Comparison of ENCODE assay signal across 15 cellular contexts in the genomic region with DNA sequence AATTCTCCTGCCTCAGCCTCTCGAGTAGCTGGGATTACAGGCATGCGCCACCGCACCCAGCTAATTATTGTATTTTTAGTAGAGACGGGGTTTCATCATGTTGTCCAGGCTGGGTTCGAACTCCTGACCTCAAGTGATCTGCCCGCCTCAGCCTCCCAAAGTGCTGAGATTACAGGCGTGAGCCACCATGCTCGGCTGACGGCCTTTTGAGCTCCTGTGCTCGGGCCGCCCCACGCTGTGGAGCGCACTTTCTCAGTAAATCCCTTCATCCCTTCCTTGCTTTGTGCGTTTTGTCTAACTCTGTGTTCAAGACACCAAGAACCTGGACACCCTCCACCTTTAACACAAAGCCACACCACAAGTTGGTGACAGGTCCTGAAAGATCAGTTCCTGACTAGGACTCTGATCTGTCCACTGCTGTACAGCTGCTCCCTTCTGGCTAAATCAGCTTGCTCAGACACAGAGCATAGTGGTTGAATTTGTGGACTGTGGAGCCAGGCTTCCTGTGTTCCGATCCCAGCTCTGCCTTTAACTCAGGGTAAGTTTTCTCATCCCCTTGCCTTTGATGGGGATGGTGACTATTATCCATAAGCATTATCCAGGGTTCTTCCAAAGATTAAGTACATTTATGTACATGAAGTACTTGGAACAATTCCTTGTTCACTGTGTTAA. TPM values are rescaled to one million over a fixed set of nuclear protein-coding genes. Genes with fewer than 3 reads are reported as not detected.
A peak's percentile ranks its signal among the peaks of the same experiment; 100 is the strongest.
DNase-seq lines count a peak whose midpoint lies in the region; ATAC-seq and TF ChIP-seq lines count a peak whose summit lies in the region.
"Had no signal": no experiment of that assay in that cellular context is flagged by ENCODE, and none has a peak within 500 bp of the region (broad histone marks: within the 10 kb centered on the region; RNA-seq: fewer than 3 reads in every experiment).

No MANE protein-coding gene starts in this region.

- no peak overlapping the region for H3K4me3 ChIP-seq in colonic mucosa
- H3K4me3 ChIP-seq: GM23338, pancreas had no signal

- no peaks in the 10 kb centered on the region for H3K27me3 ChIP-seq in colonic mucosa
- H3K27me3 ChIP-seq: brain microvascular endothelial cell, pancreas had no signal

- TF ChIP-seq CTCF in RWPE1 (conservative IDR thresholded peaks at IDR 0.05; ENCODE audit: low read depth) = no peak
- no peak for TF ChIP-seq CTCF in colonic mucosa (IDR thresholded peaks at IDR 0.05)

- H3K9me3 ChIP-seq in colonic mucosa = no peaks in the 10 kb centered on the region
- H3K9me3 ChIP-seq: pancreas had no signal

- peak overlapping the region; percentile 42 for H3K27ac ChIP-seq in RWPE1
- H3K27ac ChIP-seq in colonic mucosa = peak overlapping the region; percentile 18
- peak overlapping the region; percentile 98 for H3K27ac ChIP-seq in temporal lobe (ENCODE audit: low read depth, low read length)
- H3K27ac ChIP-seq: brain microvascular endothelial cell had no signal

- intact Hi-C loops in colonic mucosa (cut with DNase I) = no loop called here

- no peak for ATAC-seq in HG03432 (IDR thresholded peaks at IDR 0.05; ENCODE audit: unreplicated experiment)
- no peak for ATAC-seq in GM21360 (IDR thresholded peaks at IDR 0.05; ENCODE audit: unreplicated experiment)
- ATAC-seq: GM23338 had no signal

- CTCF ChIA-PET in RWPE1 (lab: Yijun Ruan, JAX) = no interaction called here

- no peak overlapping the region for H3K9ac ChIP-seq in colonic mucosa (ENCODE audit: low read depth in 2 of 2, low read length in 2 of 2)

- no peaks in the 10 kb centered on the region for H3K36me3 ChIP-seq in colonic mucosa
- H3K36me3 ChIP-seq: brain microvascular endothelial cell, pancreas had no signal

- H3K4me1 ChIP-seq in colonic mucosa = no peaks in the 10 kb centered on the region

- DNase-seq in RWPE1 (ENCODE audit: low spot score) (no peak), colonic mucosa (no peak), myocyte (ENCODE audit: low read depth) (peak; percentile 62), RPMI8226 (no peak)
- DNase-seq: brain microvascular endothelial cell; CD4-positive, CD25-positive, alpha-beta regulatory T cell; hippocampal formation; Karpas-422; NCI-H1694 treated with DMSO at 0.1 percent for 48 hours; NCI-H526; pancreas had no signal

- POLR2A ChIA-PET in RWPE1 (lab: Yijun Ruan, JAX; ENCODE audit: low non-redundant PET) = no interaction called here

RNA-seq across cellular contexts. Expression of a gene that starts 20.1 kb away (rescaled TPM):
- total RNA-seq in colonic mucosa (1 to 10 TPM; 2.5 to 3.4 TPM), myocyte (49.3 and 57.5 TPM in 2 replicates), temporal lobe (5.4 TPM)
- 81.8 TPM for polyA plus RNA-seq in myocyte (2012)
- total RNA-seq: CD4-positive, CD25-positive, alpha-beta regulatory T cell had no signal
- polyA plus RNA-seq: CD4-positive, CD25-positive, alpha-beta regulatory T cell had no signal

Comparison
In these comparisons a context has a peak if more than half of its experiments do, and no peak if none do; other contexts are left out.
1. H3K27ac ChIP-seq: peak in every context shown above with its lines; median percentile 98 in temporal lobe; 42 in RWPE1; 18 in colonic mucosa.